Comparison of ENCODE assay signal across 1 cellular context in genomic region chr10:86160890-86161585, GRCh38.
TF ChIP-seq lines count a peak whose summit lies in the region.

No MANE protein-coding gene starts in this region.

TF ChIP-seq in GM23338, 12 proteins besides CTCF, POLR2A, EP300 and RAD21 (continued from another document):
- TF ChIP-seq JUNB (IDR thresholded peaks at IDR 0.05; ENCODE audit: unreplicated experiment) (no peak), EZH2 (IDR thresholded peaks at IDR 0.05; ENCODE audit: low read depth, unreplicated experiment) (no peak), ZNF114 (CRISPR knock-in tag; IDR thresholded peaks at IDR 0.05) (no peak), STAT1 (IDR thresholded peaks at IDR 0.05; ENCODE audit: unreplicated experiment) (no peak)
- TF ChIP-seq, protein P1, sequence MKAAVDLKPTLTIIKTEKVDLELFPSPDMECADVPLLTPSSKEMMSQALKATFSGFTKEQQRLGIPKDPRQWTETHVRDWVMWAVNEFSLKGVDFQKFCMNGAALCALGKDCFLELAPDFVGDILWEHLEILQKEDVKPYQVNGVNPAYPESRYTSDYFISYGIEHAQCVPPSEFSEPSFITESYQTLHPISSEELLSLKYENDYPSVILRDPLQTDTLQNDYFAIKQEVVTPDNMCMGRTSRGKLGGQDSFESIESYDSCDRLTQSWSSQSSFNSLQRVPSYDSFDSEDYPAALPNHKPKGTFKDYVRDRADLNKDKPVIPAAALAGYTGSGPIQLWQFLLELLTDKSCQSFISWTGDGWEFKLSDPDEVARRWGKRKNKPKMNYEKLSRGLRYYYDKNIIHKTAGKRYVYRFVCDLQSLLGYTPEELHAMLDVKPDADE (IDR thresholded peaks at IDR 0.05), result no peak
